1 cellular context compared by ENCODE assay signal in genomic region chr3:114056130-114057010, GRCh38.
TF ChIP-seq lines count a peak whose summit lies in the region.

CCDC191 (minus strand) TSS chr3:114056526; CDS start chr3:114056466, 60 bp downstream.
QTRT2 (plus strand) TSS chr3:114056737; CDS start chr3:114065258, 8,521 bp downstream.

TF ChIP-seq in HepG2, 621 proteins besides CTCF, POLR2A, EP300 and RAD21 (continued from another document and continues in another):
- TF ChIP-seq ZNF275 (CRISPR knock-in tag; IDR thresholded peaks at IDR 0.05; ENCODE audit: borderline replicate concordance) (0 out of 2 replicates have a peak, but pooled peaks have one; percentile 48), MAFF (IDR thresholded peaks at IDR 0.05; ENCODE audit: low read depth, low read length) (0 out of 2 replicates have a peak, but pooled peaks have one; percentile 46), HNF4G (IDR thresholded peaks at IDR 0.05; ENCODE audit: borderline replicate concordance, low read depth, low read length) (0 out of 2 replicates have a peak, but pooled peaks have one; percentile 18), HNF4G (CRISPR knock-in tag; IDR thresholded peaks at IDR 0.05; ENCODE audit: borderline replicate concordance, low read depth) (no peak), ISL2 (CRISPR knock-in tag; IDR thresholded peaks at IDR 0.05) (peak; percentile 74; the same call in 1 of the 2 replicates), ZBTB44 (CRISPR knock-in tag; IDR thresholded peaks at IDR 0.05) (no peak), JDP2 (CRISPR knock-in tag; IDR thresholded peaks at IDR 0.05; ENCODE audit: borderline replicate concordance) (no peak), CSRNP2 (CRISPR knock-in tag; conservative IDR thresholded peaks at IDR 0.05; ENCODE audit: low read depth) (no peak), NCOR1 (IDR thresholded peaks at IDR 0.05; ENCODE audit: borderline replicate concordance, low read length) (no peak; the same call in 1 of the 2 replicates), NR0B2 (CRISPR knock-in tag; IDR thresholded peaks at IDR 0.05) (no peak; the same call in 1 of the 2 replicates), ZGPAT (CRISPR knock-in tag; IDR thresholded peaks at IDR 0.05) (peak; percentile 81; the same call in 1 of the 2 replicates), ZNF570 (CRISPR knock-in tag; IDR thresholded peaks at IDR 0.05; ENCODE audit: borderline replicate concordance) (no peak), MTA3 (CRISPR knock-in tag; IDR thresholded peaks at IDR 0.05) (no peak), ZEB1 (IDR thresholded peaks at IDR 0.05; ENCODE audit: insufficient replicate concordance, low read depth) (no peak), MED8 (CRISPR knock-in tag; IDR thresholded peaks at IDR 0.05; ENCODE audit: insufficient replicate concordance) (no peak), ATF5 (CRISPR knock-in tag; IDR thresholded peaks at IDR 0.05; ENCODE audit: low read depth) (no peak), IKZF4 (CRISPR knock-in tag; IDR thresholded peaks at IDR 0.05; ENCODE audit: borderline replicate concordance, low read depth, not compliant biosample characterization) (no peak), CBX1 (IDR thresholded peaks at IDR 0.05; ENCODE audit: low read depth) (no peak), TFDP2 (CRISPR knock-in tag; IDR thresholded peaks at IDR 0.05) (peak; percentile 91), ZNF207 (IDR thresholded peaks at IDR 0.05; ENCODE audit: borderline replicate concordance) (no peak), TSC22D2 (CRISPR knock-in tag; IDR thresholded peaks at IDR 0.05; ENCODE audit: borderline replicate concordance) (peak; percentile 82; the same call in 1 of the 2 replicates), PCBP1 (IDR thresholded peaks at IDR 0.05; ENCODE audit: borderline replicate concordance, low read depth, low read length) (0 out of 2 replicates have a peak, but pooled peaks have one; percentile 80), ZNF24 (IDR thresholded peaks at IDR 0.05) (no peak), GTF3A (CRISPR knock-in tag; conservative IDR thresholded peaks at IDR 0.05) (0 out of 2 replicates have a peak, but pooled peaks have one; percentile 19), SP1 (IDR thresholded peaks at IDR 0.05) (no peak), SP1 (CRISPR knock-in tag; IDR thresholded peaks at IDR 0.05) (peak; percentile 26; the same call in 1 of the 2 replicates), ZNF431 (CRISPR knock-in tag; IDR thresholded peaks at IDR 0.05; ENCODE audit: borderline replicate concordance, low read depth) (no peak), CSRNP1 (CRISPR knock-in tag; IDR thresholded peaks at IDR 0.05) (no peak), SP4 (CRISPR knock-in tag; IDR thresholded peaks at IDR 0.05) (peak; percentile 68), NFAT5 (CRISPR knock-in tag; IDR thresholded peaks at IDR 0.05) (no peak), MIER2 (CRISPR knock-in tag; IDR thresholded peaks at IDR 0.05) (no peak; the same call in 1 of the 2 replicates), ZNF563 (CRISPR knock-in tag; IDR thresholded peaks at IDR 0.05) (0 out of 2 replicates have a peak, but pooled peaks have one; percentile 22), MAFG (CRISPR knock-in tag; IDR thresholded peaks at IDR 0.05) (no peak), ZBTB37 (CRISPR knock-in tag; IDR thresholded peaks at IDR 0.05) (no peak), ZNF639 (CRISPR knock-in tag; conservative IDR thresholded peaks at IDR 0.05) (no peak), MXI1 (IDR thresholded peaks at IDR 0.05; ENCODE audit: borderline replicate concordance, low read depth, low read length) (peak; percentile 99), ZNF530 (CRISPR knock-in tag; IDR thresholded peaks at IDR 0.05; ENCODE audit: low read depth) (no peak)
